Comparison of ENCODE assay signal across 20 cellular contexts in genomic region chr5:77444356-77444755, GRCh38. TPM values are rescaled to one million over a fixed set of nuclear protein-coding genes. Genes with fewer than 3 reads are reported as not detected.
A peak's percentile ranks its signal among the peaks of the same experiment; 100 is the strongest.
DNase-seq lines count a peak whose midpoint lies in the region; ATAC-seq and TF ChIP-seq lines count a peak whose summit lies in the region.
"Had no signal": no experiment of that assay in that cellular context is flagged by ENCODE, and none has a peak within 500 bp of the region (broad histone marks: within the 10 kb centered on the region; RNA-seq: fewer than 3 reads in every experiment).

No MANE protein-coding gene starts in this region.

- H3K9me3 ChIP-seq in GM23248 (ENCODE audit: low read depth) (no peaks in the 10 kb centered on the region), trophoblast cell (ENCODE audit: insufficient read depth, low read depth, low read length) (no peaks in the 10 kb centered on the region)

- no peaks in the 10 kb centered on the region for H3K4me1 Mint-ChIP-seq in endothelial cell (ENCODE audit: unreplicated experiment)
- no peaks in the 10 kb centered on the region for H3K4me1 Mint-ChIP-seq in nephron progenitor cell
- H3K4me1 Mint-ChIP-seq: GM23338, H9 had no signal

- H3K4ac ChIP-seq in trophoblast cell (ENCODE audit: low read depth, low read length), result no peak overlapping the region

- H3K27ac ChIP-seq in GM23248 (no peak overlapping the region), trophoblast cell (ENCODE audit: low read depth, low read length) (no peak overlapping the region)
- H3K27ac ChIP-seq: HL-60 had no signal

- H3K79me1 ChIP-seq in trophoblast cell (ENCODE audit: low read length), result no peaks in the 10 kb centered on the region

- no peak overlapping the region for H3K9ac ChIP-seq in GM23248
- H3K9ac ChIP-seq in trophoblast cell (ENCODE audit: low read length), result no peak overlapping the region

- H3K36me3 ChIP-seq in GM23248 (ENCODE audit: low read depth), result peaks cover 46% of the 10 kb centered on the region
- H3K36me3 ChIP-seq in trophoblast cell (ENCODE audit: control insufficient read depth in 1 of 2, insufficient read depth in 2 of 2, low read length in 2 of 2), result peaks cover 2 to 6% of the 10 kb centered on the region in 2 experiments

- 0 out of 2 replicates have a peak, but pooled peaks cover 7% of the 10 kb centered on the region for H3K4me1 ChIP-seq in GM23248 (ENCODE audit: insufficient read depth)
- H3K4me1 ChIP-seq in trophoblast cell (ENCODE audit: control insufficient read depth in 1 of 2, insufficient read depth in 2 of 2, low read length in 2 of 2), result no peaks in the 10 kb centered on the region

- no peak overlapping the region for H2BK12ac ChIP-seq in trophoblast cell (ENCODE audit: low read length)

- H3K4me3 Mint-ChIP-seq in endothelial cell (ENCODE audit: unreplicated experiment) (peak overlapping the region; percentile 54), nephron progenitor cell (no peak overlapping the region)
- H3K4me3 Mint-ChIP-seq: GM23338, H9 had no signal

- no peak overlapping the region for H3K14ac ChIP-seq in trophoblast cell (ENCODE audit: low read length)

- H3K36me3 Mint-ChIP-seq in endothelial cell (ENCODE audit: low read depth, unreplicated experiment) (peaks cover 28% of the 10 kb centered on the region), nephron progenitor cell (ENCODE audit: low read depth) (peaks cover 71% of the 10 kb centered on the region)

- no peak overlapping the region for H3K27ac Mint-ChIP-seq in endothelial cell (ENCODE audit: unreplicated experiment)
- no peak overlapping the region for H3K27ac Mint-ChIP-seq in nephron progenitor cell
- H3K27ac Mint-ChIP-seq: GM23338 had no signal

- ATAC-seq in HG03469 (IDR thresholded peaks at IDR 0.05; ENCODE audit: unreplicated experiment), result no peak
- ATAC-seq: GM23338, Panc1 had no signal

- no peak overlapping the region for H4K8ac ChIP-seq in trophoblast cell (ENCODE audit: low read depth, low read length)

- H2BK120ac ChIP-seq in trophoblast cell (ENCODE audit: insufficient read depth, low read length, poor library complexity), result no peak overlapping the region

- H4K91ac ChIP-seq in trophoblast cell (ENCODE audit: low read depth, low read length), result no peak overlapping the region

- H3K27me3 ChIP-seq in GM23248 (replicated peaks; ENCODE audit: insufficient read depth), result no peaks in the 10 kb centered on the region
- H3K27me3 ChIP-seq in trophoblast cell (ENCODE audit: insufficient read depth, low read length), result no peaks in the 10 kb centered on the region

- no peak for TF ChIP-seq CTCF in AG10803 (conservative IDR thresholded peaks at IDR 0.05; ENCODE audit: low read length)
- TF ChIP-seq CTCF in endothelial cell (IDR thresholded peaks at IDR 0.05; ENCODE audit: unreplicated experiment), result no peak
- no peak for TF ChIP-seq CTCF in nephron progenitor cell (IDR thresholded peaks at IDR 0.05)

- H3K27me3 Mint-ChIP-seq in endothelial cell (ENCODE audit: unreplicated experiment), result no peaks in the 10 kb centered on the region
- no peaks in the 10 kb centered on the region for H3K27me3 Mint-ChIP-seq in nephron progenitor cell (ENCODE audit: low read depth, poor library complexity)

- in situ Hi-C loops in GM23248 (cut with MboI), result no loop called here

- no peak overlapping the region for H3K18ac ChIP-seq in trophoblast cell (ENCODE audit: low read length)

- H4K20me1 ChIP-seq in GM23248 (ENCODE audit: insufficient read depth), result peaks cover 3% of the 10 kb centered on the region; the same call in 1 of the 2 replicates

- H3K9me3 Mint-ChIP-seq in endothelial cell (ENCODE audit: unreplicated experiment), result peaks cover 4% of the 10 kb centered on the region
- H3K9me3 Mint-ChIP-seq in nephron progenitor cell, result peaks cover 24% of the 10 kb centered on the region
- H3K9me3 Mint-ChIP-seq: GM23338 had no signal

- no peak overlapping the region for H2AK5ac ChIP-seq in trophoblast cell (ENCODE audit: low read length)

- H3K23ac ChIP-seq in trophoblast cell (ENCODE audit: low read length), result no peak overlapping the region

- 95 to 100% methylated on average over 1 of the region's 1 CpG for WGBS in GM23248 (ENCODE audit: low coverage in 1 of 2, low lambda C conversion rate in 2 of 2, missing lambda C conversion rate in 2 of 2), 2 experiments
- no CpG with 5 or more reads among the region's 1 CpG for WGBS in trophoblast cell (ENCODE audit: extremely low coverage, insufficient coverage, insufficient read length)

- H2BK5ac ChIP-seq in trophoblast cell (ENCODE audit: low read depth, low read length, poor library complexity), result no peak overlapping the region

- H3K79me2 ChIP-seq in GM23248 (ENCODE audit: insufficient read depth), result peaks cover 48% of the 10 kb centered on the region
- no peaks in the 10 kb centered on the region for H3K79me2 ChIP-seq in trophoblast cell (ENCODE audit: control insufficient read depth, insufficient read depth, low read length, poor library complexity)

- H3F3A ChIP-seq in GM23248 (ENCODE audit: insufficient read depth), result no peaks in the 10 kb centered on the region

- H3K4me2 ChIP-seq in GM23248 (ENCODE audit: unreplicated experiment) (no peak overlapping the region), trophoblast cell (ENCODE audit: low read length) (no peak overlapping the region)
- H3K4me2 ChIP-seq: GM23338 had no signal

- H2AFZ ChIP-seq in GM23248, result no peak overlapping the region
- H2AFZ ChIP-seq in trophoblast cell (ENCODE audit: insufficient read depth, low read length, poor library complexity), result no peak overlapping the region
- H2AFZ ChIP-seq: GM23338 had no signal

- no peaks in the 10 kb centered on the region for H3K9me2 ChIP-seq in GM23248 (ENCODE audit: insufficient read depth)

- DNase-seq in AG10803 (ENCODE audit: low read depth) (peak; percentile 64), GM23248 (peak; percentile 26), endothelial cell (ENCODE audit: low spot score) (no peak), trophoblast cell (peak; percentile 41 to 54), nephron progenitor cell (no peak), NOMO-1 treated with dmso at 0.1 percent for 144 hours (lab: John Stamatoyannopoulos, UW; ENCODE audit: unreplicated experiment) (no peak)
- DNase-seq: Calu3, DMS79 treated with DMSO at 0.1 percent for 48 hours, H9, NCI-H1048, NCI-H1417, NCI-H1694, NCI-H2029 treated with DMSO at 0.1 percent for 48 hours, NCI-H2227 treated with DMSO at 0.1 percent for 48 hours, NCI-H526 treated with DMSO at 0.1 percent for 48 hours, SHP77 treated with DMSO at 0.1 percent for 48 hours had no signal

- H3K4me3 ChIP-seq in AG10803 (ENCODE audit: low read length) (no peak overlapping the region), GM23248 (no peak overlapping the region), trophoblast cell (ENCODE audit: low read depth, low read length) (no peak overlapping the region)
- H3K4me3 ChIP-seq: GM23338 had no signal

- H4K12ac ChIP-seq in trophoblast cell (ENCODE audit: low read depth, low read length), result no peak overlapping the region

RNA-seq across cellular contexts. Expression of gene WDR41, which starts 47.8 kb away (rescaled TPM):
- 173 TPM in 2 replicates for total RNA-seq in GM23248 (2014; rRNA removed; shearing (Covaris generic))
- polyA plus RNA-seq in GM23248 (2016; fragmentation: Nextera tagmentation; extraction: Ambion mirVana), result 96.9 and 103 TPM in 2 replicates
- total RNA-seq in endothelial cell (ENCODE audit: unreplicated experiment), result 47.4 TPM
- polyA plus RNA-seq in trophoblast cell (2013), result 23.7 and 24.8 TPM in 2 replicates

Comparison
In these comparisons a context has a peak if more than half of its experiments do, and no peak if none do; other contexts are left out.
1. DNase-seq: peak in AG10803 (single experiment), GM23248 (single experiment) and trophoblast cell (2 of 2); none in endothelial cell (single experiment), nephron progenitor cell (single experiment) and NOMO-1 treated with dmso at 0.1 percent for 144 hours (single experiment).